Comparison of ENCODE assay signal across 28 cellular contexts in the genomic region with DNA sequence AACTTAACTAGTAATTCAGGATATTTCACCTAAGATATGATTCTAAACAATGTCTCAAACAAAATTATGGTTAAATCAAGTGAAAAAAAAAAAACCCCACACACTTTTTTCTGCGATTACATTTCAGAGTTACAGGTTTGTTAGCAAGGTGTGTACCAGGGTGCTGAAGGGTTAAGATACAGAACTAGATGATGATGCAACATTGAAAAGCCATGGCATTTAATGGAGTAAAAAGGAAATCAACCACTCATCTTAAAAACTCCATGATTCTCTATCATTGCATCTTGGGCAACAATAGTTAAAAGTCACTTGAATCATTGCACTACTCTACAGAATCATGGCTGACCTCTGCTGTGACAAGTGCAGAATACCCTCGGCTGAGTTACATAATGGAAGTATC.
"Had no signal": no experiment of that assay in that cellular context is flagged by ENCODE, and none has a peak within 500 bp of the region (broad histone marks: within the 10 kb centered on the region; RNA-seq: fewer than 3 reads in every experiment).

No MANE protein-coding gene starts in this region.

- ATAC-seq: natural killer cell; psoas muscle; right cardiac atrium; sciatic nerve; stimulated activated memory B cell treated with anti-CD40 and anti-IgM and Interleukin-4, amounts not matched to agents 10 μg/mL and 1 μg/mL and 100 μg/mL, for 72 hours; stimulated activated naive CD8-positive, alpha-beta T cell treated with anti-CD3 and anti-CD28 coated beads, Interleukin-15, amount 100 ng/mL, for 72 hours; stimulated activated naive CD8-positive, alpha-beta T cell treated with anti-CD3 and anti-CD28 coated beads, Interleukin-15, Interleukin-2, amounts not matched to agents 100 U/mL and 50 U/mL, for 24 hours; upper lobe of right lung had no signal

- H3K27me3 ChIP-seq: neural progenitor cell, ovary, spleen, suprapubic skin, testis, tibial artery, transverse colon, upper lobe of right lung, uterus had no signal

- H3K27ac ChIP-seq: neural progenitor cell, ovary, parathyroid adenoma, psoas muscle, skin epidermis, spleen, suprapubic skin, testis, tibial artery, transverse colon, upper lobe of right lung, uterus had no signal

- H3K79me2 ChIP-seq: parathyroid adenoma had no signal

- H3K9ac ChIP-seq: neural progenitor cell, parathyroid adenoma had no signal

- H3K9me3 ChIP-seq: ovary, psoas muscle, spleen, suprapubic skin, testis, tibial artery, transverse colon, upper lobe of right lung, uterus had no signal

- H2AFZ ChIP-seq: neural progenitor cell, parathyroid adenoma had no signal

- DNase-seq: natural killer cell; occipital lobe; ovary; posterior cingulate gyrus; psoas muscle; right cardiac atrium; spleen; stimulated activated CD4-positive, alpha-beta T cell treated with anti-CD3 and anti-CD28 coated beads, Interleukin-12 subunit alpha, Interleukin-12 subunit beta, amount 100 ng/mL, for 4 hours; stimulated activated CD4-positive, alpha-beta T cell treated with anti-CD3 and anti-CD28 coated beads, Interleukin-1b, Interleukin-23, amount 100 ng/mL, for 48 hours; stimulated activated CD4-positive, alpha-beta T cell treated with anti-CD3 and anti-CD28 coated beads, Interleukin-4, amount 100 ng/mL, for 1 hour; stimulated activated CD4-positive, alpha-beta T cell treated with anti-CD3 and anti-CD28 coated beads, Interleukin-4, amount 100 ng/mL, for 4 hours; stimulated activated CD8-positive, alpha-beta memory T cell treated with anti-CD3 and anti-CD28 coated beads, Interleukin-4, amount 100 ng/mL, for 48 hours; stimulated activated naive CD4-positive, alpha-beta T cell; stimulated activated naive CD8-positive, alpha-beta T cell treated with anti-CD3 and anti-CD28 coated beads, Interleukin-15, amount 100 ng/mL, for 72 hours; stimulated activated naive CD8-positive, alpha-beta T cell treated with anti-CD3 and anti-CD28 coated beads, Interleukin-15, Interleukin-2, amounts not matched to agents 100 U/mL and 50 U/mL, for 24 hours; substantia nigra; testis; tibial artery; transverse colon; upper lobe of right lung; uterus had no signal

- H3K36me3 ChIP-seq: neural progenitor cell, ovary, spleen, suprapubic skin, tibial artery, transverse colon, upper lobe of right lung, uterus had no signal

- H3K4me3 ChIP-seq: neural progenitor cell, ovary, psoas muscle, skin epidermis, smooth muscle cell, spleen, suprapubic skin, testis, tibial artery, transverse colon, upper lobe of right lung, uterus had no signal

- H3K4me1 ChIP-seq: psoas muscle, spleen, suprapubic skin, testis, tibial artery, transverse colon, upper lobe of right lung, uterus had no signal

- H3K4me2 ChIP-seq: neural progenitor cell, smooth muscle cell had no signal
